14 cellular contexts compared by ENCODE assay signal in the genomic region with DNA sequence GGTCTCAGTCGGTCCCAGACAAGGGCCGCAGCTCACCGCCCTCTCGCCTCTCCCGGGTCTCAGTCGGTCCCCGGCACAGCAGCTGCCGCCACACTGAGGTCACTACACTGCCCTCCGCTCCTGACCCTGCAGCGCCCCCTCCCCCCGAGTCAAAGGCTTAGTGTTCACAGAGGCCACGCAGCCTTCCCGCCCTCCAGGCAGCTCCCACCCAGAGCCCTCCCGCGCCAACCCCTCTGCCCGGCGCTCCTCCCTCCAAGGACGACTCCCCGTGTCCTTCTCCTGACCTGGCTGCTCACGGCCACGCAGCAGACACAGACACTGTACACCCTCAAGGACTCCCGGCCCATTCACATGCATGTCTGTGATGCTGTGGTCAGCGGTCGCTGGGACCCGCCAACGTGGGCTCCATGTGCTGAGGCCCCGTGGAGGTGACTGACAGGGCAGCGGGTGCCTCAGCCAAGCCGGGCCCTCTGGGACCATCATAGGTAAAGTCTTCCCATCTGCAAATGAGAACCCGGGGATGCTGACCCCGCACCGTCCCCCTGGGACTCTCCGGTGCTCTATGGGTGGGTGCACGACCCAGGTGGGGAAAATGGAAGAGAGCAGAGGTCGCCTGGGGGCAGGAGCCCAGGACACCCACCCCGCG. TPM values are rescaled to one million over a fixed set of nuclear protein-coding genes. Genes with fewer than 3 reads are reported as not detected.
DNase-seq lines count a peak whose midpoint lies in the region; ATAC-seq and TF ChIP-seq lines count a peak whose summit lies in the region.
"Had no signal": no experiment of that assay in that cellular context is flagged by ENCODE, and none has a peak within 500 bp of the region (broad histone marks: within the 10 kb centered on the region; RNA-seq: fewer than 3 reads in every experiment).

No MANE protein-coding gene starts in this region.

- no peak overlapping the region for H3K56ac ChIP-seq in IMR-90 (ENCODE audit: extremely low read depth, insufficient read depth, low read length)

- H3K27ac ChIP-seq in BLaER1 (no peak overlapping the region), IMR-90 (ENCODE audit: insufficient read depth, low read length) (no peak overlapping the region), lower lobe of right lung (no peak overlapping the region)
- H3K27ac ChIP-seq: C4-2B had no signal

- no peak overlapping the region for H3K18ac ChIP-seq in IMR-90 (ENCODE audit: low read depth, low read length)

- no peak for TF ChIP-seq POLR2A in IMR-90 (IDR thresholded peaks at IDR 0.05; ENCODE audit: low read depth, low read length)

- H4K91ac ChIP-seq in IMR-90 (ENCODE audit: insufficient read depth, low read depth, low read length), result no peak overlapping the region

- 0 out of 2 replicates have a peak overlapping the region, but pooled peaks have one; percentile 88 for H3K4me2 ChIP-seq in BLaER1
- H3K4me2 ChIP-seq in IMR-90 (ENCODE audit: low read depth, low read length), result no peak overlapping the region

- no peak overlapping the region for H2BK120ac ChIP-seq in IMR-90 (ENCODE audit: low read depth, low read length)

- H3K9me1 ChIP-seq in IMR-90 (ENCODE audit: insufficient read depth, low read length), result no peaks in the 10 kb centered on the region

- ATAC-seq in IMR-90 (ENCODE audit: low read depth), result no peak
- no peak for ATAC-seq in GM18870 (IDR thresholded peaks at IDR 0.05; ENCODE audit: unreplicated experiment)
- ATAC-seq in lower lobe of right lung, result no peak
- no peak for ATAC-seq in HG02588 (IDR thresholded peaks at IDR 0.05; ENCODE audit: unreplicated experiment)

- no peak overlapping the region for H4K8ac ChIP-seq in IMR-90 (ENCODE audit: low read depth in 2 of 2, low read length in 2 of 2)

- H3K4me1 ChIP-seq in BLaER1 (peaks cover 52% of the 10 kb centered on the region), IMR-90 (ENCODE audit: control insufficient read depth, insufficient read depth, low read length) (no peaks in the 10 kb centered on the region), lower lobe of right lung (no peaks in the 10 kb centered on the region)

- H3K14ac ChIP-seq in IMR-90 (replicated peaks; ENCODE audit: low read depth, low read length), result no peak overlapping the region

- no peaks in the 10 kb centered on the region for H3K79me1 ChIP-seq in IMR-90 (ENCODE audit: low read depth in 1 of 2, low read length in 2 of 2)

- WGBS in IMR-90 (ENCODE audit: extremely low coverage in 2 of 2, insufficient read length in 1 of 2), 2 experiments, result 62% methylated on average over 21 of the region's 37 CpGs; no CpG with 5 or more reads in 1 of the 2 experiments

- H2BK20ac ChIP-seq in IMR-90 (ENCODE audit: low read depth, low read length), result no peak overlapping the region

- in situ Hi-C loops in IMR-90 (cut with MboI; ENCODE audit: low sequenced_read_pairs), result no loop called here

- no peak overlapping the region for H2AK5ac ChIP-seq in IMR-90 (ENCODE audit: low read depth, low read length)

- no peaks in the 10 kb centered on the region for H3K36me3 Mint-ChIP-seq in nephron (ENCODE audit: low read depth)
- H3K36me3 Mint-ChIP-seq: CD4-positive, alpha-beta memory T cell had no signal

- dilution Hi-C loops in IMR-90 (cut with HindIII; ENCODE audit: low sequenced_read_pairs, unreplicated experiment), result no loop called here

- H3K9me3 ChIP-seq in BLaER1 (peaks cover 2% of the 10 kb centered on the region), IMR-90 (ENCODE audit: control insufficient read depth, insufficient read depth, low read length) (peaks cover 5% of the 10 kb centered on the region), lower lobe of right lung (no peaks in the 10 kb centered on the region)

- H4K20me1 ChIP-seq in BLaER1 (no peaks in the 10 kb centered on the region), IMR-90 (ENCODE audit: insufficient read depth, low read length) (no peaks in the 10 kb centered on the region)

- H3K27me3 ChIP-seq in BLaER1, result peaks cover 19% of the 10 kb centered on the region
- peaks cover 5% of the 10 kb centered on the region; the same call in 1 of the 2 replicates for H3K27me3 ChIP-seq in IMR-90 (ENCODE audit: control insufficient read depth, insufficient read depth, low read length)
- peaks cover 30% of the 10 kb centered on the region for H3K27me3 ChIP-seq in lower lobe of right lung (ENCODE audit: low read depth)

- no peaks in the 10 kb centered on the region for H3K36me3 ChIP-seq in BLaER1
- no peaks in the 10 kb centered on the region for H3K36me3 ChIP-seq in IMR-90 (ENCODE audit: control insufficient read depth, insufficient read depth, low read length)
- H3K36me3 ChIP-seq in lower lobe of right lung, result no peaks in the 10 kb centered on the region

- no TSS peak for BruUV-seq in IMR-90 (replicated peaks; lab: Mats Ljungman, UMichigan)

- no peak overlapping the region for H3K4ac ChIP-seq in IMR-90 (ENCODE audit: low read depth, low read length)

- no peak for TF ChIP-seq CTCF in IMR-90 (conservative IDR thresholded peaks at IDR 0.05; ENCODE audit: low read depth, low read length)
- no peak for TF ChIP-seq CTCF in nephron (IDR thresholded peaks at IDR 0.05; ENCODE audit: unreplicated experiment in 3 of 3)
- TF ChIP-seq CTCF in lower lobe of right lung (IDR thresholded peaks at IDR 0.05), result no peak

- peaks cover 63% of the 10 kb centered on the region for H3K27me3 Mint-ChIP-seq in nephron (ENCODE audit: low read depth)

- H3K9me3 Mint-ChIP-seq in nephron, result peaks cover 3% of the 10 kb centered on the region
- H3K9me3 Mint-ChIP-seq: CD4-positive, alpha-beta memory T cell had no signal

- no peak overlapping the region for H4K5ac ChIP-seq in IMR-90 (ENCODE audit: low read depth, low read length)

- no peak overlapping the region for H3K4me3 ChIP-seq in BLaER1
- H3K4me3 ChIP-seq in IMR-90 (ENCODE audit: insufficient read depth, low read depth, low read length), result no peak overlapping the region
- no peak overlapping the region for H3K4me3 ChIP-seq in lower lobe of right lung

- H3K4me1 Mint-ChIP-seq in nephron, result peaks cover 21% of the 10 kb centered on the region
- H3K4me1 Mint-ChIP-seq: B cell had no signal

- no peak overlapping the region for H2BK15ac ChIP-seq in IMR-90 (ENCODE audit: low read depth, low read length)

- H2AK9ac ChIP-seq in IMR-90 (replicated peaks; ENCODE audit: low read depth, low read length, poor library complexity), result no peak overlapping the region

- no peak overlapping the region for H3K23ac ChIP-seq in IMR-90 (ENCODE audit: low read depth, low read length)

- H2BK5ac ChIP-seq in IMR-90 (ENCODE audit: low read depth, low read length, poor library complexity, severe bottlenecking), result no peak overlapping the region

- H3K9ac ChIP-seq in BLaER1 (no peak overlapping the region), IMR-90 (ENCODE audit: low read depth, low read length) (no peak overlapping the region)

- intact Hi-C loops in IMR-90 (cut with micrococcal nuclease), result no loop called here
- intact Hi-C loops in lower lobe of right lung (cut with DNase I), result no loop called here

- TF ChIP-seq RAD21 in IMR-90 (IDR thresholded peaks at IDR 0.05; ENCODE audit: low read length), result no peak

- H3K27ac Mint-ChIP-seq in nephron, result no peak overlapping the region
- H3K27ac Mint-ChIP-seq: B cell; CD4-positive, alpha-beta memory T cell; HFFc6 had no signal

- H2AFZ ChIP-seq in IMR-90 (replicated peaks; ENCODE audit: low read length, poor library complexity), result peak overlapping the region; percentile 41

- POLR2A ChIA-PET in IMR-90 (lab: Charles Lee; ENCODE audit: unreplicated experiment), result no interaction called here

- CTCF ChIA-PET in IMR-90 (lab: Yijun Ruan, JAX), result no interaction called here

- no peak for DNase-seq in IMR-90
- peak; percentile 46 for DNase-seq in retina
- no peak for DNase-seq in lower lobe of right lung
- DNase-seq: CD4-positive, alpha-beta memory T cell; DND-41; GDM1; HCEC 1CT; HFFc6 had no signal

- peak overlapping the region in 2 of 3 experiments; percentile 32 to 50 for H3K4me3 Mint-ChIP-seq in nephron
- H3K4me3 Mint-ChIP-seq: B cell; CD4-positive, alpha-beta memory T cell; HFFc6 had no signal

TF ChIP-seq in IMR-90, 13 proteins besides CTCF, POLR2A, EP300 and RAD21 (continues in another document):
- TF ChIP-seq RCOR1 (IDR thresholded peaks at IDR 0.05; ENCODE audit: insufficient replicate concordance, low read length), result no peak
- TF ChIP-seq NFE2L2 (IDR thresholded peaks at IDR 0.05; ENCODE audit: low read depth, low read length), result no peak
- TF ChIP-seq FOS (IDR thresholded peaks at IDR 0.05; ENCODE audit: low read depth, low read length), result no peak
- TF ChIP-seq CHD1 (IDR thresholded peaks at IDR 0.05; ENCODE audit: low read depth, low read length), result no peak
- no peak for TF ChIP-seq CEBPB (IDR thresholded peaks at IDR 0.05; ENCODE audit: low read depth, low read length)
- TF ChIP-seq MAZ (IDR thresholded peaks at IDR 0.05; ENCODE audit: borderline replicate concordance, low read depth, low read length), result no peak
- TF ChIP-seq RFX5 (IDR thresholded peaks at IDR 0.05; ENCODE audit: low read depth, low read length), result no peak
- TF ChIP-seq BHLHE40 (IDR thresholded peaks at IDR 0.05; ENCODE audit: low read depth, low read length), result no peak
- TF ChIP-seq MAFK (IDR thresholded peaks at IDR 0.05; ENCODE audit: low read depth, low read length), result no peak
- TF ChIP-seq, protein P1, sequence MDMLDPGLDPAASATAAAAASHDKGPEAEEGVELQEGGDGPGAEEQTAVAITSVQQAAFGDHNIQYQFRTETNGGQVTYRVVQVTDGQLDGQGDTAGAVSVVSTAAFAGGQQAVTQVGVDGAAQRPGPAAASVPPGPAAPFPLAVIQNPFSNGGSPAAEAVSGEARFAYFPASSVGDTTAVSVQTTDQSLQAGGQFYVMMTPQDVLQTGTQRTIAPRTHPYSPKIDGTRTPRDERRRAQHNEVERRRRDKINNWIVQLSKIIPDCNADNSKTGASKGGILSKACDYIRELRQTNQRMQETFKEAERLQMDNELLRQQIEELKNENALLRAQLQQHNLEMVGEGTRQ (IDR thresholded peaks at IDR 0.05; ENCODE audit: low read depth, low read length), result no peak
- no peak for TF ChIP-seq MXI1 (IDR thresholded peaks at IDR 0.05; ENCODE audit: borderline replicate concordance, low read depth, low read length)
- TF ChIP-seq, protein P2, sequence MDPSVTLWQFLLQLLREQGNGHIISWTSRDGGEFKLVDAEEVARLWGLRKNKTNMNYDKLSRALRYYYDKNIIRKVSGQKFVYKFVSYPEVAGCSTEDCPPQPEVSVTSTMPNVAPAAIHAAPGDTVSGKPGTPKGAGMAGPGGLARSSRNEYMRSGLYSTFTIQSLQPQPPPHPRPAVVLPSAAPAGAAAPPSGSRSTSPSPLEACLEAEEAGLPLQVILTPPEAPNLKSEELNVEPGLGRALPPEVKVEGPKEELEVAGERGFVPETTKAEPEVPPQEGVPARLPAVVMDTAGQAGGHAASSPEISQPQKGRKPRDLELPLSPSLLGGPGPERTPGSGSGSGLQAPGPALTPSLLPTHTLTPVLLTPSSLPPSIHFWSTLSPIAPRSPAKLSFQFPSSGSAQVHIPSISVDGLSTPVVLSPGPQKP (IDR thresholded peaks at IDR 0.05; ENCODE audit: borderline replicate concordance, low read depth, low read length), result no peak

RNA-seq across cellular contexts. Expression of a gene that starts 16.3 kb away (rescaled TPM):
- under 0.01 TPM in 1 of 2 replicates, not detected in the other for total RNA-seq in IMR-90 (2012; rRNA removed)
- 0.12 and 0.14 TPM in 2 replicates for polyA plus RNA-seq in IMR-90 (2012; rRNA removed)
- 0.19 TPM in 1 of 2 replicates, not detected in the other for polyA plus RNA-seq in IMR-90 (2012; cell fraction: cytosol; rRNA removed)
- polyA plus RNA-seq in IMR-90 (2012; cell fraction: nucleus; rRNA removed; ENCODE audit: low replicate concordance), result 0.33 and 0.50 TPM in 2 replicates
- not detected for total RNA-seq in lower lobe of right lung
- total RNA-seq: CD4-positive, alpha-beta memory T cell; HFFc6 had no signal
